Comparison of ENCODE assay signal across 5 cellular contexts in genomic region chr2:508121-508520, GRCh38.
"Had no signal": no experiment of that assay in that cellular context is flagged by ENCODE, and none has a peak within 500 bp of the region (broad histone marks: within the 10 kb centered on the region; RNA-seq: fewer than 3 reads in every experiment).

No MANE protein-coding gene starts in this region.

- H3K27ac ChIP-seq: GM23248 had no signal

- H3K4me3 ChIP-seq: GM23248 had no signal

- DNase-seq: GM23248, GOT3, H9, HCEC 1CT, IMR-90 had no signal

- H3K27ac Mint-ChIP-seq: H9 had no signal

- H3K4me3 Mint-ChIP-seq: H9 had no signal
